Comparison of ENCODE assay signal across 18 cellular contexts in the genomic region with DNA sequence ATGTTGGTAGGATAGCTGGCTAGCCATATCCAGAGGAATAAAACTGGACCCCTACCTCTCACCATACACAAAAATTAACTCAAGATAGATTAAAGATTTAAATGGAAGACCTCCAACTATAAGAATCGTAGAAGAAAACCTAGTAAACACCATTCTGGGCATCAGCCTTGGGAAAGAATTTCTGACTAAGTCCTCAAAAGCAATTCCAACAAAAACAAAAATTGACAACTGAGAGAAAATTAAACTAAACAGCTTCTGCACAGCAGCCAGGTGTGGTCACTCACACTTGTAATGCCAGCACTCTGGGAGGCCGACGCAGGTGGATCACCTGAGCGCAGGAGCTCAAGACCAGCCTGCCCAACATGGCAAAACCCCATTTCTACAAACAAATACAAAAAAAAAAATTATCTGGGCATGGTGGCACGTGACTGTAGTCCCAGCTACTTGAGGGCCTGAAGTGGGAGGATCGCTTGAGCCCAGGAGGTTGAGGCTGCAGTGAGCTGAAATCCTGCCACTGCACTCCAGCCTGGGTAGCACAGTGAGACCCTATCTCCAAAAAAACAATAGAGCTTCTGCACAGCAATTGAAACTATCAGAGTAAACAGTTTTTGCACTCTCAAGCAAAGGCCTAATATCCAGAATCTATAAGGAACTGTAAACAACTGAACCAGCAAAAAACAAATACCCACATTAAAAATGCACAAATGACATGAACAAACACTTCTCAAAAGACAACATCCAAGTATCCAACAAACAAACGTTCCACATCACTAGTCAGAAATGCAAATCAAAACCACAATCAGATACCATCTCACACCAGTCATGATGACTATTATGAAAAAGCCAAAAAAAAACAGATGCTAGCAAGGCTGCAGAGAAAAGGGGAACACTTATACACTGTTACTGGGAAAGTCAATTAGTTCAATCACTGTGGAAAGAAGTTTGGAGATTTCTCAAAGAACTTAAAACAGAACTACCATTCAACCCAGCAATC. TPM values are rescaled to one million over a fixed set of nuclear protein-coding genes. Genes with fewer than 3 reads are reported as not detected.
A peak's percentile ranks its signal among the peaks of the same experiment; 100 is the strongest.
DNase-seq lines count a peak whose midpoint lies in the region; ATAC-seq, FAIRE-seq and TF ChIP-seq lines count a peak whose summit lies in the region.
"Had no signal": no experiment of that assay in that cellular context is flagged by ENCODE, and none has a peak within 500 bp of the region (broad histone marks: within the 10 kb centered on the region; RNA-seq: fewer than 3 reads in every experiment).

No MANE protein-coding gene starts in this region.

- no peak for ATAC-seq in omental fat pad (ENCODE audit: low FRiP score)
- ATAC-seq in HG03196 (IDR thresholded peaks at IDR 0.05; ENCODE audit: unreplicated experiment) = no peak
- ATAC-seq: left ventricle myocardium superior; stimulated activated effector memory CD8-positive, alpha-beta T cell treated with anti-CD3 and anti-CD28 coated beads, Interleukin-12 subunit alpha, Interleukin-12 subunit beta, amount 100 ng/mL, for 72 hours had no signal

- FAIRE-seq in astrocyte (lab: Jason Lieb, UNC) = peak; percentile 79
- FAIRE-seq: frontal cortex had no signal

- TF ChIP-seq CTCF in astrocyte (IDR thresholded peaks at IDR 0.05; ENCODE audit: insufficient read depth, low read depth, low read length) (no peak), mesothelial cell of epicardium (IDR thresholded peaks at IDR 0.05; ENCODE audit: unreplicated experiment) (no peak), omental fat pad (IDR thresholded peaks at IDR 0.05) (no peak)

- H2AFZ ChIP-seq in astrocyte (ENCODE audit: low read depth, low read length) = no peak overlapping the region

- peak overlapping the region; percentile 26 for H3K4me2 ChIP-seq in astrocyte (ENCODE audit: low read length)

- no peaks in the 10 kb centered on the region for H3K27me3 ChIP-seq in astrocyte (ENCODE audit: insufficient read depth, low read length)

- peaks cover 28% of the 10 kb centered on the region for H3K4me1 ChIP-seq in astrocyte (ENCODE audit: insufficient read depth, low read length)

- H3K27ac ChIP-seq in astrocyte (ENCODE audit: low read depth, low read length) = peak overlapping the region; percentile 55

- peaks cover 4% of the 10 kb centered on the region for H3K79me2 ChIP-seq in astrocyte (ENCODE audit: insufficient read depth, low read length)

- no peaks in the 10 kb centered on the region for H3K36me3 Mint-ChIP-seq in astrocyte (ENCODE audit: low read depth, unreplicated experiment)
- H3K36me3 Mint-ChIP-seq in mesothelial cell of epicardium = peaks cover 3% of the 10 kb centered on the region

- H3K9me3 Mint-ChIP-seq in astrocyte (ENCODE audit: unreplicated experiment) (peaks cover 2% of the 10 kb centered on the region), mesothelial cell of epicardium (no peaks in the 10 kb centered on the region)
- H3K9me3 Mint-ChIP-seq: CD4-positive, alpha-beta memory T cell; IgD-negative memory B cell; stimulated activated effector memory CD8-positive, alpha-beta T cell treated with anti-CD3 and anti-CD28 coated beads, Interleukin-12 subunit alpha, Interleukin-12 subunit beta, amount 100 ng/mL, for 72 hours had no signal

- DNase-seq in CD1c-positive myeloid dendritic cell (ENCODE audit: extremely low spot score) = peak; percentile 36
- peak; percentile 25 for DNase-seq in LoVo (ENCODE audit: low spot score)
- DNase-seq in astrocyte (ENCODE audit: low read depth) = peak; percentile 83
- DNase-seq in glomerular visceral epithelial cell (ENCODE audit: extremely low spot score) = peak; percentile 17
- DNase-seq in mesothelial cell of epicardium (ENCODE audit: low spot score in 2 of 2, unreplicated experiment in 2 of 2) = no peak
- DNase-seq in omental fat pad (ENCODE audit: low spot score) = no peak
- no peak for DNase-seq in NCI-H2196 (lab: John Stamatoyannopoulos, UW; ENCODE audit: unreplicated experiment)
- DNase-seq: activated T-cell treated with anti-CD3 and anti-CD28 coated beads for 4 hours, left ventricle myocardium superior, NCI-H2171, nucleus accumbens, RPMI8226 had no signal

- no peaks in the 10 kb centered on the region for H3K9me3 ChIP-seq in astrocyte (ENCODE audit: insufficient read depth, low read depth, low read length)

- H3K4me3 ChIP-seq in astrocyte (ENCODE audit: insufficient read depth, low read depth, low read length) = no peak overlapping the region

- H3K27me3 Mint-ChIP-seq in astrocyte (ENCODE audit: low read depth, unreplicated experiment) (no peaks in the 10 kb centered on the region), mesothelial cell of epicardium (ENCODE audit: low read depth) (no peaks in the 10 kb centered on the region)
- H3K27me3 Mint-ChIP-seq: IgD-negative memory B cell had no signal

- H3K9ac ChIP-seq in astrocyte (ENCODE audit: low read length) = no peak overlapping the region

- H3K4me3 Mint-ChIP-seq in astrocyte (ENCODE audit: unreplicated experiment) (no peak overlapping the region), mesothelial cell of epicardium (no peak overlapping the region)
- H3K4me3 Mint-ChIP-seq: stimulated activated effector memory CD8-positive, alpha-beta T cell treated with anti-CD3 and anti-CD28 coated beads, Interleukin-12 subunit alpha, Interleukin-12 subunit beta, amount 100 ng/mL, for 72 hours had no signal

- peak overlapping the region; percentile 28 for H3K27ac Mint-ChIP-seq in astrocyte (ENCODE audit: unreplicated experiment)
- no peak overlapping the region for H3K27ac Mint-ChIP-seq in mesothelial cell of epicardium
- H3K27ac Mint-ChIP-seq: CD4-positive, alpha-beta memory T cell; stimulated activated effector memory CD8-positive, alpha-beta T cell treated with anti-CD3 and anti-CD28 coated beads, Interleukin-12 subunit alpha, Interleukin-12 subunit beta, amount 100 ng/mL, for 72 hours had no signal

- H3K4me1 Mint-ChIP-seq in astrocyte (ENCODE audit: low read depth, unreplicated experiment) (peaks cover 28% of the 10 kb centered on the region), mesothelial cell of epicardium (peaks cover 22% of the 10 kb centered on the region)

- no peaks in the 10 kb centered on the region for H4K20me1 ChIP-seq in astrocyte (ENCODE audit: insufficient read depth, low read length)

- no peaks in the 10 kb centered on the region for H3K36me3 ChIP-seq in astrocyte (ENCODE audit: insufficient read depth, low read length)

RNA-seq across cellular contexts. Expression of a gene that starts 4.8 kb away (rescaled TPM):
- total RNA-seq in astrocyte (3.6 and 3.9 TPM in 2 replicates), mesothelial cell of epicardium (4.0 to 4.4 TPM (median 4.1 TPM) in 3 replicates), omental fat pad (1 to 10 TPM; 1.3 to 2.7 (median 2.0) TPM)

RNA-seq across cellular contexts. Expression of a gene that starts 49.0 kb away (rescaled TPM):
- total RNA-seq in astrocyte (0.14 and 0.23 TPM in 2 replicates), mesothelial cell of epicardium (12.7 to 13.6 TPM (median 13.0 TPM) in 3 replicates), omental fat pad (1 to 10 TPM in 1 of 4 donors, not detected in 3; 1.2 TPM)
- total RNA-seq: cardiac septum; CD4-positive, alpha-beta memory T cell had no signal

Comparison
In these comparisons a context has a peak if more than half of its experiments do, and no peak if none do; other contexts are left out.
1. DNase-seq: peak in CD1c-positive myeloid dendritic cell (single experiment), LoVo (single experiment), astrocyte (single experiment) and glomerular visceral epithelial cell (single experiment); none in mesothelial cell of epicardium (0 of 2), omental fat pad (single experiment) and NCI-H2196 (single experiment).